In the genomic region with DNA sequence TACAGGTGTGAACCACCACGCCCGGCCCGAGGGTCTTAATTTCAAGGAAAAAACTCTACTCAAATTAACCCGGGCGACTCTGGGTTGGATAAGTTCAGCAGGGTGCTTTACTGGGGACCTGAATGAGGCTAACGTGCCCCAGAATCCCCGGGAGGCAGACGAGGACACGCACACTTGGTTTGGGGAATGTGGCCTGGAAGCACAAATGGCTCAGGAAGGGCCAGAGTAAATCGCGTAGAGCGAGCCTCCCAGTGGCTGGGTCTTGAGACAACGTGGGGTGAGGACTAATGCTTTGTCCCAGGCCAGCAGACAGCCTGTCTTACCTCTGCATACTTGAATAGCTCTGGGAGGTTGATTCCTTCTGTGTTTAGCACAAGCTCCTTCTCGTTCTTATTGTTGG, we compare ENCODE assay signal across 25 cellular contexts.
A peak's percentile ranks its signal among the peaks of the same experiment; 100 is the strongest.
DNase-seq lines count a peak whose midpoint lies in the region; ATAC-seq and TF ChIP-seq lines count a peak whose summit lies in the region.
"Had no signal": no experiment of that assay in that cellular context is flagged by ENCODE, and none has a peak within 500 bp of the region (broad histone marks: within the 10 kb centered on the region; RNA-seq: fewer than 3 reads in every experiment).

No MANE protein-coding gene starts in this region.

- no peaks in the 10 kb centered on the region for H3K27me3 Mint-ChIP-seq in T-helper 2 cell treated with Interferon-gamma antibody and Interleukin-4, amounts not matched to agents 5 μg/mL and 100 μg/mL, for 36 hours (ENCODE audit: low read depth)
- H3K27me3 Mint-ChIP-seq: CD8-positive, alpha-beta memory T cell had no signal

- H3K18ac ChIP-seq in mesenchymal stem cell (ENCODE audit: low read depth in 1 of 2, low read length in 2 of 2): no peak overlapping the region

- 97% methylated on average over 14 of the region's 14 CpGs for WGBS in heart right ventricle, 2 donors
- over 99% methylated on average over 14 of the region's 14 CpGs for WGBS in mesenchymal stem cell
- 93 to 94% methylated on average over 14 of the region's 14 CpGs for WGBS in aorta, 2 donors

- H3K79me1 ChIP-seq in mesenchymal stem cell (replicated peaks; ENCODE audit: low read length, poor library complexity, severe bottlenecking): peaks cover 12% of the 10 kb centered on the region

- peaks cover 66% of the 10 kb centered on the region for H3K36me3 Mint-ChIP-seq in T-helper 2 cell treated with Interferon-gamma antibody and Interleukin-4, amounts not matched to agents 5 μg/mL and 100 μg/mL, for 36 hours (ENCODE audit: low read depth)

- no peak overlapping the region for H3K4me3 Mint-ChIP-seq in T-helper 2 cell treated with Interferon-gamma antibody and Interleukin-4, amounts not matched to agents 5 μg/mL and 100 μg/mL, for 36 hours
- H3K4me3 Mint-ChIP-seq: CD8-positive, alpha-beta memory T cell; GM23338 had no signal

- no peaks in the 10 kb centered on the region for H3K27me3 ChIP-seq in heart right ventricle
- H3K27me3 ChIP-seq in mesenchymal stem cell (ENCODE audit: control insufficient read depth in 1 of 2, insufficient read depth in 1 of 2, low read length in 2 of 2): no peaks in the 10 kb centered on the region
- H3K27me3 ChIP-seq in aorta (ENCODE audit: control insufficient read depth in 1 of 2, insufficient read depth in 2 of 2, low read length in 1 of 2): no peaks in the 10 kb centered on the region
- H3K27me3 ChIP-seq: BLaER1 treated with 17β-estradiol and CSF1 and Interleukin-3, amounts not matched to agents 10 nM and 100 nM; MG63 had no signal

- H3K9me3 ChIP-seq in heart right ventricle: no peaks in the 10 kb centered on the region
- H3K9me3 ChIP-seq in mesenchymal stem cell (ENCODE audit: control insufficient read depth, low read length): no peaks in the 10 kb centered on the region
- no peaks in the 10 kb centered on the region for H3K9me3 ChIP-seq in aorta (ENCODE audit: control insufficient read depth, low read length)
- H3K9me3 ChIP-seq: BLaER1 treated with 17β-estradiol and CSF1 and Interleukin-3, amounts not matched to agents 10 nM and 100 nM; HAP-1; MG63 had no signal

- DNase-seq in T-helper 2 cell treated with Interferon-gamma antibody and Interleukin-4, amounts not matched to agents 5 μg/mL and 100 μg/mL, for 36 hours (ENCODE audit: low spot score): no peak
- DNase-seq in T-helper 2 cell (no peak), Right ventricle myocardium superior (peak; percentile 35), heart right ventricle (no peak), mesenchymal stem cell (no peak), aorta (peak; percentile 23 to 66)
- no peak for DNase-seq in stimulated activated CD4-positive, alpha-beta T cell treated with anti-CD3 and anti-CD28 coated beads, Interleukin-4, amount 100 ng/mL, for 1 hour
- DNase-seq: 8988T; Calu3; CD8-positive, alpha-beta memory T cell; GDM1; MG63; NCI-H1417; NCI-H1694 treated with DMSO at 0.1 percent for 48 hours; NCI-H2081 treated with DMSO at 0.1 percent for 48 hours; NCI-H2171 treated with DMSO at 0.1 percent for 48 hours; NCI-H524 treated with DMSO at 0.1 percent for 48 hours; NCI-H82 had no signal

- ATAC-seq in Right ventricle myocardium superior (ENCODE audit: poor library complexity) (no peak), heart right ventricle (no peak), aorta (ENCODE audit: low FRiP score) (no peak)
- ATAC-seq: GM23338, HepG2, K562, Panc1 had no signal

- H4K8ac ChIP-seq in mesenchymal stem cell (ENCODE audit: low read length): no peak overlapping the region

- H3K4ac ChIP-seq in mesenchymal stem cell (ENCODE audit: low read depth in 1 of 2, low read length in 2 of 2): no peak overlapping the region

- H2BK120ac ChIP-seq in mesenchymal stem cell (ENCODE audit: low read depth, low read length): peak overlapping the region; percentile 19

- H3K9ac ChIP-seq in mesenchymal stem cell (ENCODE audit: low read length): no peak overlapping the region

- H3K4me1 ChIP-seq in heart right ventricle (peaks cover 12 to 49% (median 32%) of the 10 kb centered on the region in 9 donors), mesenchymal stem cell (ENCODE audit: control insufficient read depth, insufficient read depth, low read depth, low read length) (peaks cover 3% of the 10 kb centered on the region), aorta (ENCODE audit: control insufficient read depth in 1 of 2, insufficient read depth in 2 of 2, low read length in 2 of 2) (no peaks in the 10 kb centered on the region)
- H3K4me1 ChIP-seq: HAP-1 had no signal

- H3K27ac Mint-ChIP-seq in T-helper 2 cell treated with Interferon-gamma antibody and Interleukin-4, amounts not matched to agents 5 μg/mL and 100 μg/mL, for 36 hours: peak overlapping the region; percentile 50
- H3K27ac Mint-ChIP-seq: GM23338 had no signal

- H3K4me3 ChIP-seq in heart right ventricle (no peak overlapping the region), mesenchymal stem cell (ENCODE audit: insufficient read depth in 1 of 2, low read depth in 1 of 2, low read length in 2 of 2) (no peak overlapping the region), aorta (ENCODE audit: low read length in 2 of 2) (no peak overlapping the region)
- H3K4me3 ChIP-seq: BLaER1 treated with 17β-estradiol and CSF1 and Interleukin-3, amounts not matched to agents 10 nM and 100 nM; GM23338; HAP-1; K562; MG63 had no signal

- no peak overlapping the region for H3K4me2 ChIP-seq in mesenchymal stem cell (ENCODE audit: low read length, poor library complexity, severe bottlenecking)
- H3K4me2 ChIP-seq: GM23338 had no signal

- no peaks in the 10 kb centered on the region for H3K9me3 Mint-ChIP-seq in T-helper 2 cell treated with Interferon-gamma antibody and Interleukin-4, amounts not matched to agents 5 μg/mL and 100 μg/mL, for 36 hours
- H3K9me3 Mint-ChIP-seq: CD8-positive, alpha-beta memory T cell; GM23338 had no signal

- no peak overlapping the region for H4K91ac ChIP-seq in mesenchymal stem cell (ENCODE audit: low read length)

- H2BK15ac ChIP-seq in mesenchymal stem cell (ENCODE audit: low read depth, poor library complexity, severe bottlenecking): no peak overlapping the region

- no peak for TF ChIP-seq CTCF in heart right ventricle (IDR thresholded peaks at IDR 0.05)

- H3K4me1 Mint-ChIP-seq in T-helper 2 cell treated with Interferon-gamma antibody and Interleukin-4, amounts not matched to agents 5 μg/mL and 100 μg/mL, for 36 hours (ENCODE audit: low read depth): peaks cover 6% of the 10 kb centered on the region
- H3K4me1 Mint-ChIP-seq: GM23338 had no signal

- H3K23ac ChIP-seq in mesenchymal stem cell (ENCODE audit: low read length in 2 of 2): no peak overlapping the region

- intact Hi-C loops in Right ventricle myocardium superior (cut with DNase I) (no loop called here), heart right ventricle (cut with DNase I) (loop anchor here in 4 of 10 donors (5.0 to 10.0 kb wide), 3 partner anchors 33 to 135 kb away; no protein-coding TSS in a partner anchor), aorta (cut with DNase I) (no loop called here)

- no peak overlapping the region for H3K14ac ChIP-seq in mesenchymal stem cell (ENCODE audit: low read length in 2 of 2)

- H3K36me3 ChIP-seq in heart right ventricle (peaks cover 0 to 96% (median 58%) of the 10 kb centered on the region in 9 donors), mesenchymal stem cell (ENCODE audit: control insufficient read depth in 1 of 2, insufficient read depth in 2 of 2, low read depth in 1 of 2, low read length in 2 of 2) (peaks cover 86 to 98% of the 10 kb centered on the region in 2 experiments), aorta (ENCODE audit: control insufficient read depth in 1 of 2, insufficient read depth in 2 of 2, low read length in 1 of 2) (peaks cover 7 to 14% of the 10 kb centered on the region in 2 donors)

- no peak overlapping the region for H2BK12ac ChIP-seq in mesenchymal stem cell (ENCODE audit: low read length in 2 of 2)

- H2BK5ac ChIP-seq in mesenchymal stem cell (ENCODE audit: low read depth, low read length, poor library complexity, severe bottlenecking): no peak overlapping the region

- no peak overlapping the region for H2AK5ac ChIP-seq in mesenchymal stem cell (ENCODE audit: low read length, severe bottlenecking)

- H3K27ac ChIP-seq in heart right ventricle (no peak overlapping the region), mesenchymal stem cell (ENCODE audit: low read length, poor library complexity, severe bottlenecking) (no peak overlapping the region), aorta (ENCODE audit: low read depth in 1 of 2, low read length in 2 of 2) (no peak overlapping the region)
- H3K27ac ChIP-seq: HL-60 had no signal

- H2AFZ ChIP-seq in mesenchymal stem cell (ENCODE audit: low read depth, low read length): no peak overlapping the region
- H2AFZ ChIP-seq: GM23338 had no signal

Comparison
In these comparisons a context has a peak if more than half of its experiments do, and no peak if none do; other contexts are left out.
1. DNase-seq: peak in Right ventricle myocardium superior (single experiment) and aorta (2 of 2); none in T-helper 2 cell treated with Interferon-gamma antibody and Interleukin-4, amounts not matched to agents 5 μg/mL and 100 μg/mL, for 36 hours (single experiment), T-helper 2 cell (0 of 5), heart right ventricle (0 of 2), mesenchymal stem cell (single experiment) and stimulated activated CD4-positive, alpha-beta T cell treated with anti-CD3 and anti-CD28 coated beads, Interleukin-4, amount 100 ng/mL, for 1 hour (single experiment).